In genomic region chr12:28824193-28824846, GRCh38 we compare ENCODE assay signal across 18 cellular contexts.
"Had no signal": no experiment of that assay in that cellular context is flagged by ENCODE, and none has a peak within 500 bp of the region (broad histone marks: within the 10 kb centered on the region; RNA-seq: fewer than 3 reads in every experiment).

No MANE protein-coding gene starts in this region.

- H3K27me3 ChIP-seq: gastroesophageal sphincter, neutrophil, stomach, transverse colon had no signal

- H3K9me3 ChIP-seq: gastroesophageal sphincter, neutrophil, psoas muscle, stomach, thoracic aorta, transverse colon had no signal

- H3K36me3 ChIP-seq: gastroesophageal sphincter, neutrophil, stomach, thoracic aorta, transverse colon had no signal

- DNase-seq: cerebellar nuclear complex; effector memory CD8-positive, alpha-beta T cell; erythroblast; glutamatergic neuron; immature natural killer cell; mammary epithelial cell; naive thymus-derived CD4-positive, alpha-beta T cell; psoas muscle; retina; small intestine; stimulated activated CD4-positive, alpha-beta T cell treated with anti-CD3 and anti-CD28 coated beads, Interleukin-12 subunit alpha, Interleukin-12 subunit beta, amount 100 ng/mL, for 4 hours; stimulated activated naive CD4-positive, alpha-beta T cell; stomach; substantia nigra; transverse colon had no signal

- ATAC-seq: effector memory CD8-positive, alpha-beta T cell; naive thymus-derived CD4-positive, alpha-beta T cell had no signal

- H3K4me3 ChIP-seq: gastroesophageal sphincter, psoas muscle, stomach, thoracic aorta, transverse colon had no signal

- H3K4me1 ChIP-seq: gastroesophageal sphincter, psoas muscle, stomach, transverse colon had no signal

- H3K27ac ChIP-seq: neutrophil, psoas muscle, stomach, thoracic aorta, transverse colon had no signal
